ENCODE assay signal across 10 cellular contexts in the genomic region with DNA sequence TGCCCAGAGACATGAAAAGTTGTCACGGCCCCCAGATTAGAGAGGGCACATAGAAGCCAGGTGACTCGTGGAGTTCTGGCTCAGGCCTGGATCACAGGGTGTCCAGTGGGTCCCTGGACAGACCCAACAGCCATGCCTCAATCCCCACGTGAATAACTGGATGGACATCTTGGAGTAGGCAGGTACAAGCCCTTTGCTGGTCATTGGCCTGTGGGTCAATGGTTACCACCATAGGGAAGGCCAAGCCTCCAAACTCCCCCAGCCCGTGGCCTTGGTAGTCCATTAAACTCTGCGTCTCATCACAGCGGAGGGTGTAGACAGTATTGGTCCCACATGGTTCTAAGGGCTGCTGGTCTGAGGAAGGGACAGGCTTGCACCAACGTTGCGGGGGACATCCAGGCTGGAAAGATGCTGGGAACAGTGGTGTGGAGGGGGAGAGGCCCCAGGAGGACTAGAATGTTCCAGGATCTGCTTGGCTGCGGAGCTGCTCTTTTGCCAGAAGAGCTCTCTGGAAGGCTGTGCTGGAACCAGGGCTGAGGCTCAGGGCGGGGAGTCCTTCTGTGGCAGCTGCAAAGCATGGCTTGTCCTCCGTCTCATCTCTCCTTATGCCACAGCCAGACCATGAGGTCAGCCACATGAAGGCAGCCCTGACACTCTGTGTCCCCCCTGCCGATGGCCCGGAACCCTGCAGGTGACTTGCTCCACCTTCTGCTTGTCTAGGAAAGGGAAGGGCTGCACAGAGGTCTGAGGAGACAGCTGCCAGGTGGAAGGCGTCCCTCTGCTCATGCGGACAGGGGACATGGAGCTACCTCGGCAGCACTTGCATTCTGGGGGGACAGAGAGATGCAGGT.
"Had no signal": no experiment of that assay in that cellular context is flagged by ENCODE, and none has a peak within 500 bp of the region (broad histone marks: within the 10 kb centered on the region; RNA-seq: fewer than 3 reads in every experiment).

No MANE protein-coding gene starts in this region.

- H3K36me3 ChIP-seq: left lung, sigmoid colon had no signal

- H3K27ac ChIP-seq: hepatocyte, left lung, sigmoid colon had no signal

- DNase-seq: activated CD4-positive, alpha-beta T cell treated with anti-CD3 and anti-CD28 coated beads for 4 hours; activated CD8-positive, alpha-beta T cell treated with anti-CD3 and anti-CD28 coated beads for 36 hours; activated naive CD4-positive, alpha-beta T cell treated with anti-CD3 and anti-CD28 coated beads for 36 hours; left lung; sigmoid colon; stimulated activated CD4-positive, alpha-beta T cell treated with anti-CD3 and anti-CD28 coated beads, Interleukin-1b, Interleukin-23, amount 100 ng/mL, for 48 hours; T-helper 2 cell had no signal

- H3K27me3 ChIP-seq: hepatocyte had no signal

- ATAC-seq: activated CD8-positive, alpha-beta T cell treated with anti-CD3 and anti-CD28 coated beads for 36 hours; esophagus mucosa; left lung; WTC11 had no signal

- H3K79me2 ChIP-seq: hepatocyte had no signal

- H3K4me1 ChIP-seq: left lung, sigmoid colon had no signal

- H3K4me3 ChIP-seq: hepatocyte, left lung, sigmoid colon had no signal

- H2AFZ ChIP-seq: hepatocyte had no signal

- H3K9me3 ChIP-seq: left lung, sigmoid colon had no signal

- H3K4me2 ChIP-seq: hepatocyte had no signal
